ENCODE assay signal across 9 cellular contexts in genomic region chr7:30469303-30469702, GRCh38. TPM values are rescaled to one million over a fixed set of nuclear protein-coding genes. Genes with fewer than 3 reads are reported as not detected.
DNase-seq lines count a peak whose midpoint lies in the region; ATAC-seq, FAIRE-seq and TF ChIP-seq lines count a peak whose summit lies in the region.
"Had no signal": no experiment of that assay in that cellular context is flagged by ENCODE, and none has a peak within 500 bp of the region (broad histone marks: within the 10 kb centered on the region; RNA-seq: fewer than 3 reads in every experiment).

No MANE protein-coding gene starts in this region.

- H3K4me3 ChIP-seq in astrocyte (ENCODE audit: insufficient read depth, low read depth, low read length) = no peak overlapping the region

- H3K79me2 ChIP-seq in astrocyte (ENCODE audit: insufficient read depth, low read length) = peaks cover 34% of the 10 kb centered on the region

- peak; percentile 26 for TF ChIP-seq CTCF in astrocyte (IDR thresholded peaks at IDR 0.05; ENCODE audit: insufficient read depth, low read depth, low read length)

- peak; percentile 89 for ATAC-seq in sciatic nerve
- no peak for ATAC-seq in HG02840 (IDR thresholded peaks at IDR 0.05; ENCODE audit: low FRiP score, unreplicated experiment)
- ATAC-seq in GM18867 (IDR thresholded peaks at IDR 0.05; ENCODE audit: unreplicated experiment) = no peak

- H3K9me3 ChIP-seq in astrocyte (ENCODE audit: insufficient read depth, low read depth, low read length) = no peaks in the 10 kb centered on the region

- H4K20me1 ChIP-seq in astrocyte (ENCODE audit: insufficient read depth, low read length) = no peaks in the 10 kb centered on the region

- H3K36me3 Mint-ChIP-seq in astrocyte (ENCODE audit: low read depth, unreplicated experiment) = peaks cover 11% of the 10 kb centered on the region

- peak overlapping the region; percentile 77 for H3K4me3 Mint-ChIP-seq in astrocyte (ENCODE audit: unreplicated experiment)

- FAIRE-seq in astrocyte (lab: Jason Lieb, UNC) = peak; percentile 90

- H3K27ac Mint-ChIP-seq in astrocyte (ENCODE audit: unreplicated experiment) = peak overlapping the region; percentile 98

- H3K36me3 ChIP-seq in astrocyte (ENCODE audit: insufficient read depth, low read length) = no peaks in the 10 kb centered on the region

- no peaks in the 10 kb centered on the region for H3K27me3 Mint-ChIP-seq in astrocyte (ENCODE audit: low read depth, unreplicated experiment)
- H3K27me3 Mint-ChIP-seq: CD4-positive, CD25-positive, alpha-beta regulatory T cell had no signal

- intact Hi-C loops in sciatic nerve (cut with DNase I) = no loop called here

- peaks cover 45% of the 10 kb centered on the region for H3K4me1 ChIP-seq in astrocyte (ENCODE audit: insufficient read depth, low read length)

- peak overlapping the region; percentile 88 for H3K27ac ChIP-seq in astrocyte (ENCODE audit: low read depth, low read length)

- peak overlapping the region; percentile 7 for H2AFZ ChIP-seq in astrocyte (ENCODE audit: low read depth, low read length)

- peak overlapping the region; percentile 71 for H3K9ac ChIP-seq in astrocyte (ENCODE audit: low read length)

- no peaks in the 10 kb centered on the region for H3K9me3 Mint-ChIP-seq in astrocyte (ENCODE audit: unreplicated experiment)
- H3K9me3 Mint-ChIP-seq: CD4-positive, CD25-positive, alpha-beta regulatory T cell had no signal

- peaks cover 63% of the 10 kb centered on the region for H3K4me1 Mint-ChIP-seq in astrocyte (ENCODE audit: low read depth, unreplicated experiment)

- peak; percentile 12 for DNase-seq in activated CD8-positive, alpha-beta memory T cell treated with anti-CD3 and anti-CD28 coated beads, Interleukin-2, amount 50 U/mL, for 48 hours
- no peak for DNase-seq in activated CD8-positive, alpha-beta memory T cell treated with anti-CD3 and anti-CD28 coated beads for 24 hours
- DNase-seq in astrocyte (ENCODE audit: low read depth) (peak; percentile 100), hepatic stellate cell (ENCODE audit: low spot score) (peak; percentile 85), sciatic nerve (ENCODE audit: low spot score) (peak; percentile 87), OCI-M1 (lab: John Stamatoyannopoulos, UW) (no peak)
- DNase-seq: CD4-positive, CD25-positive, alpha-beta regulatory T cell had no signal

- no peaks in the 10 kb centered on the region for H3K27me3 ChIP-seq in astrocyte (ENCODE audit: insufficient read depth, low read length)

- peak overlapping the region; percentile 56 for H3K4me2 ChIP-seq in astrocyte (ENCODE audit: low read length)

RNA-seq across cellular contexts. Expression of gene NOD1, which starts 9.3 kb away (rescaled TPM):
- total RNA-seq in astrocyte (9.3 and 9.7 TPM in 2 replicates), sciatic nerve (33.0 TPM)

RNA-seq across cellular contexts. Expression of gene GGCT, which starts 35.3 kb away (rescaled TPM):
- 27.7 and 29.6 TPM in 2 replicates for total RNA-seq in astrocyte
- total RNA-seq in sciatic nerve = 21.4 TPM

Comparison
In these comparisons a context has a peak if more than half of its experiments do, and no peak if none do; other contexts are left out.
1. DNase-seq: peak in activated CD8-positive, alpha-beta memory T cell treated with anti-CD3 and anti-CD28 coated beads, Interleukin-2, amount 50 U/mL, for 48 hours (single experiment), astrocyte (single experiment), hepatic stellate cell (single experiment) and sciatic nerve (single experiment); none in activated CD8-positive, alpha-beta memory T cell treated with anti-CD3 and anti-CD28 coated beads for 24 hours (single experiment) and OCI-M1 (single experiment).